In genomic region chr18:3265564-3266033, GRCh38 we compare ENCODE assay signal across 2 cellular contexts.
A peak's percentile ranks its signal among the peaks of the same experiment; 100 is the strongest.
TF ChIP-seq lines count a peak whose summit lies in the region.

No MANE protein-coding gene starts in this region.

TF ChIP-seq in GM12878, 131 proteins besides CTCF, POLR2A, EP300 and RAD21 (continued from another document and continues in another):
- TF ChIP-seq BCLAF1 (IDR thresholded peaks at IDR 0.05) (no peak), RAD51 (IDR thresholded peaks at IDR 0.05) (no peak), NKRF (conservative IDR thresholded peaks at IDR 0.05) (no peak), MYC (IDR thresholded peaks at IDR 0.05; ENCODE audit: insufficient read depth, insufficient read length, insufficient replicate concordance, low read length, severe bottlenecking) (no peak), REST (IDR thresholded peaks at IDR 0.05; ENCODE audit: low read depth, low read length) (no peak), RELB (IDR thresholded peaks at IDR 0.05; ENCODE audit: low read depth) (peak; percentile 61), YBX1 (IDR thresholded peaks at IDR 0.05) (no peak), PKNOX1 (IDR thresholded peaks at IDR 0.05) (peak; percentile 54; the same call in 1 of the 2 replicates), STAT1 (conservative IDR thresholded peaks at IDR 0.05) (no peak), TBL1XR1 (IDR thresholded peaks at IDR 0.05; ENCODE audit: low read depth, low read length) (no peak), POLR2AphosphoS5 (IDR thresholded peaks at IDR 0.05; ENCODE audit: low read length) (0 out of 2 replicates have a peak, but pooled peaks have one; percentile 36), FOS (IDR thresholded peaks at IDR 0.05; ENCODE audit: borderline replicate concordance, extremely low read depth, insufficient read length) (no peak), BHLHE40 (IDR thresholded peaks at IDR 0.05; ENCODE audit: borderline replicate concordance in 1 of 2, low read depth in 2 of 2, low read length in 1 of 2) (peak; percentile 17 to 23; a peak in 1 of 4 replicates), SUZ12 (IDR thresholded peaks at IDR 0.05; ENCODE audit: unreplicated experiment) (no peak)

TF ChIP-seq in HepG2, 621 proteins besides CTCF, POLR2A, EP300 and RAD21 (continued from another document and continues in another):
- TF ChIP-seq ZNF639 (CRISPR knock-in tag; conservative IDR thresholded peaks at IDR 0.05) (no peak), HDAC1 (CRISPR knock-in tag; IDR thresholded peaks at IDR 0.05) (0 out of 2 replicates have a peak, but pooled peaks have one; percentile 14), SETDB1 (CRISPR knock-in tag; IDR thresholded peaks at IDR 0.05; ENCODE audit: borderline replicate concordance) (no peak), NFIC (IDR thresholded peaks at IDR 0.05; ENCODE audit: low read length) (no peak), ZBTB34 (CRISPR knock-in tag; IDR thresholded peaks at IDR 0.05) (no peak), ZNF180 (CRISPR knock-in tag; IDR thresholded peaks at IDR 0.05; ENCODE audit: borderline replicate concordance, low read depth) (no peak), ARID3A (IDR thresholded peaks at IDR 0.05; ENCODE audit: low read depth, low read length) (no peak), ZNF580 (CRISPR knock-in tag; IDR thresholded peaks at IDR 0.05; ENCODE audit: borderline replicate concordance, low read depth) (no peak), KAT2B (IDR thresholded peaks at IDR 0.05; ENCODE audit: borderline replicate concordance, low read depth, low read length) (no peak), ZSCAN5A (CRISPR knock-in tag; IDR thresholded peaks at IDR 0.05; ENCODE audit: borderline replicate concordance) (no peak), ZNF644 (CRISPR knock-in tag; IDR thresholded peaks at IDR 0.05; ENCODE audit: low read depth) (no peak), ZFP62 (CRISPR knock-in tag; IDR thresholded peaks at IDR 0.05) (no peak), E2F2 (CRISPR knock-in tag; IDR thresholded peaks at IDR 0.05; ENCODE audit: borderline replicate concordance) (no peak), ZNF674 (CRISPR knock-in tag; IDR thresholded peaks at IDR 0.05; ENCODE audit: low read depth) (no peak), ZFAT (CRISPR knock-in tag; conservative IDR thresholded peaks at IDR 0.05) (no peak), TFDP1 (CRISPR knock-in tag; IDR thresholded peaks at IDR 0.05; ENCODE audit: borderline replicate concordance) (no peak), MAX (IDR thresholded peaks at IDR 0.05) (no peak), ZNF121 (CRISPR knock-in tag; IDR thresholded peaks at IDR 0.05) (peak; percentile 68; the same call in 1 of the 2 replicates), AHR (CRISPR knock-in tag; IDR thresholded peaks at IDR 0.05) (no peak), U2AF1 (optimal IDR thresholded peaks at IDR 0.05; ENCODE audit: low read depth, low read length) (no peak), HMG20A (CRISPR knock-in tag; IDR thresholded peaks at IDR 0.05; ENCODE audit: borderline replicate concordance) (no peak), ZBTB3 (CRISPR knock-in tag; IDR thresholded peaks at IDR 0.05; ENCODE audit: borderline replicate concordance, low read depth) (no peak), ZNF138 (CRISPR knock-in tag; IDR thresholded peaks at IDR 0.05; ENCODE audit: low read depth) (no peak), ZNF576 (CRISPR knock-in tag; IDR thresholded peaks at IDR 0.05) (no peak), HOMEZ (CRISPR knock-in tag; IDR thresholded peaks at IDR 0.05; ENCODE audit: low read depth) (no peak), MTERF4 (CRISPR knock-in tag; IDR thresholded peaks at IDR 0.05) (no peak), ZNF512B (CRISPR knock-in tag; IDR thresholded peaks at IDR 0.05; ENCODE audit: borderline replicate concordance) (no peak), ZSCAN22 (CRISPR knock-in tag; IDR thresholded peaks at IDR 0.05) (no peak), ZNF556 (CRISPR knock-in tag; IDR thresholded peaks at IDR 0.05; ENCODE audit: borderline replicate concordance) (no peak), ZNF691 (CRISPR knock-in tag; IDR thresholded peaks at IDR 0.05; ENCODE audit: borderline replicate concordance, low read depth) (no peak), HNF4A (CRISPR knock-in tag; IDR thresholded peaks at IDR 0.05) (peak; percentile 24; the same call in 1 of the 2 replicates), ZNF33B (CRISPR knock-in tag; IDR thresholded peaks at IDR 0.05) (no peak), ZNF430 (CRISPR knock-in tag; IDR thresholded peaks at IDR 0.05) (0 out of 2 replicates have a peak, but pooled peaks have one; percentile 25), ZNF720 (CRISPR knock-in tag; IDR thresholded peaks at IDR 0.05) (no peak), SAP130 (CRISPR knock-in tag; IDR thresholded peaks at IDR 0.05; ENCODE audit: low read depth) (peak; percentile 48)
